Comparison of ENCODE assay signal across 20 cellular contexts in the genomic region with DNA sequence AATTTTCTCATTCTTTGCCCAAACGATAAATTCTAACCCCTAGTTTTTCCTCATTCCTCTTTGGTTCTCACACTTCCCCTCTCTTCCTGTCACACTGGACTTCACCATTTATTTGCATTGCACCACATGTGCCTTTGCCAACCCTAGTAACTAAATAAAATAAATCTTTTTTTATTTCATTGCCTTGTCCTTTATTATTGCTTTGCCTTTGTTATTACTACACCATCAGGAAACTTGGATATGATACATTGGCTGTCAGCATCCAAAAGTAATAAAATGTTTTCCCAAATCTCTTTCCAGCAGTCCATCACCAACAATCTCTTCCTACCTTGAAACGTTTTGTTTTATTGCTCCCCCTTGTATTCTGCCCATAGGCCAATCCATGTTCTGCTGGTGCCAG. TPM values are rescaled to one million over a fixed set of nuclear protein-coding genes. Genes with fewer than 3 reads are reported as not detected.
A peak's percentile ranks its signal among the peaks of the same experiment; 100 is the strongest.
DNase-seq lines count a peak whose midpoint lies in the region; ATAC-seq and TF ChIP-seq lines count a peak whose summit lies in the region.
"Had no signal": no experiment of that assay in that cellular context is flagged by ENCODE, and none has a peak within 500 bp of the region (broad histone marks: within the 10 kb centered on the region; RNA-seq: fewer than 3 reads in every experiment).

No MANE protein-coding gene starts in this region.

- ATAC-seq in stimulated activated effector memory CD8-positive, alpha-beta T cell treated with anti-CD3 and anti-CD28 coated beads, Interleukin-12 subunit alpha, Interleukin-12 subunit beta, amount 100 ng/mL, for 72 hours: no peak
- ATAC-seq in GM18511 (IDR thresholded peaks at IDR 0.05; ENCODE audit: unreplicated experiment) (no peak), GM21381 (IDR thresholded peaks at IDR 0.05; ENCODE audit: unreplicated experiment) (no peak)
- ATAC-seq: CD8-positive, alpha-beta T cell; GM23338; HepG2 had no signal

- peaks cover 22% of the 10 kb centered on the region for H3K4me1 Mint-ChIP-seq in T-helper 2 cell treated with Interferon-gamma antibody and Interleukin-4, amounts not matched to agents 5 μg/mL and 100 μg/mL, for 36 hours (ENCODE audit: low read depth)
- peaks cover 30% of the 10 kb centered on the region for H3K4me1 Mint-ChIP-seq in activated T-helper 1 cell treated with anti-CD3 and anti-CD28 coated beads, Interleukin-12 subunit alpha, Interleukin-12 subunit beta, Interleukin-2, Interleukin-4 antibody, amounts not matched to agents 30 ng/mL and 10 ng/mL and 1 ng/mL, durations not matched to agents 14 hours and 24 hours and 36 hours (ENCODE audit: low read depth)
- H3K4me1 Mint-ChIP-seq in mesothelial cell of epicardium: peaks cover 16% of the 10 kb centered on the region
- H3K4me1 Mint-ChIP-seq in stimulated activated effector memory CD8-positive, alpha-beta T cell treated with anti-CD3 and anti-CD28 coated beads, Interleukin-12 subunit alpha, Interleukin-12 subunit beta, amount 100 ng/mL, for 72 hours: peaks cover 25% of the 10 kb centered on the region

- TF ChIP-seq CTCF in mesothelial cell of epicardium (IDR thresholded peaks at IDR 0.05; ENCODE audit: unreplicated experiment): no peak

- H3K4me3 Mint-ChIP-seq in T-helper 2 cell treated with Interferon-gamma antibody and Interleukin-4, amounts not matched to agents 5 μg/mL and 100 μg/mL, for 36 hours: peak overlapping the region; percentile 33
- no peak overlapping the region for H3K4me3 Mint-ChIP-seq in activated T-helper 1 cell treated with anti-CD3 and anti-CD28 coated beads, Interleukin-12 subunit alpha, Interleukin-12 subunit beta, Interleukin-2, Interleukin-4 antibody, amounts not matched to agents 30 ng/mL and 10 ng/mL and 1 ng/mL, durations not matched to agents 14 hours and 24 hours and 36 hours
- no peak overlapping the region for H3K4me3 Mint-ChIP-seq in mesothelial cell of epicardium
- H3K4me3 Mint-ChIP-seq in stimulated activated effector memory CD8-positive, alpha-beta T cell treated with anti-CD3 and anti-CD28 coated beads, Interleukin-12 subunit alpha, Interleukin-12 subunit beta, amount 100 ng/mL, for 72 hours: no peak overlapping the region
- H3K4me3 Mint-ChIP-seq: CD8-positive, alpha-beta T cell; GM23338 had no signal

- no peaks in the 10 kb centered on the region for H3K27me3 Mint-ChIP-seq in T-helper 2 cell treated with Interferon-gamma antibody and Interleukin-4, amounts not matched to agents 5 μg/mL and 100 μg/mL, for 36 hours (ENCODE audit: low read depth)
- peaks cover 1% of the 10 kb centered on the region for H3K27me3 Mint-ChIP-seq in activated T-helper 1 cell treated with anti-CD3 and anti-CD28 coated beads, Interleukin-12 subunit alpha, Interleukin-12 subunit beta, Interleukin-2, Interleukin-4 antibody, amounts not matched to agents 30 ng/mL and 10 ng/mL and 1 ng/mL, durations not matched to agents 14 hours and 24 hours and 36 hours (ENCODE audit: insufficient read depth)
- no peaks in the 10 kb centered on the region for H3K27me3 Mint-ChIP-seq in mesothelial cell of epicardium (ENCODE audit: low read depth)

- peaks cover 1% of the 10 kb centered on the region for H3K36me3 Mint-ChIP-seq in T-helper 2 cell treated with Interferon-gamma antibody and Interleukin-4, amounts not matched to agents 5 μg/mL and 100 μg/mL, for 36 hours (ENCODE audit: low read depth)
- peaks cover 8% of the 10 kb centered on the region for H3K36me3 Mint-ChIP-seq in activated T-helper 1 cell treated with anti-CD3 and anti-CD28 coated beads, Interleukin-12 subunit alpha, Interleukin-12 subunit beta, Interleukin-2, Interleukin-4 antibody, amounts not matched to agents 30 ng/mL and 10 ng/mL and 1 ng/mL, durations not matched to agents 14 hours and 24 hours and 36 hours (ENCODE audit: low read depth)
- no peaks in the 10 kb centered on the region for H3K36me3 Mint-ChIP-seq in mesothelial cell of epicardium
- no peaks in the 10 kb centered on the region for H3K36me3 Mint-ChIP-seq in stimulated activated effector memory CD8-positive, alpha-beta T cell treated with anti-CD3 and anti-CD28 coated beads, Interleukin-12 subunit alpha, Interleukin-12 subunit beta, amount 100 ng/mL, for 72 hours
- H3K36me3 Mint-ChIP-seq: CD8-positive, alpha-beta T cell had no signal

- no peak for DNase-seq in T-helper 2 cell treated with Interferon-gamma antibody and Interleukin-4, amounts not matched to agents 5 μg/mL and 100 μg/mL, for 36 hours (ENCODE audit: low spot score)
- DNase-seq in T-helper 2 cell (no peak), mesothelial cell of epicardium (ENCODE audit: low spot score in 2 of 2, unreplicated experiment in 2 of 2) (no peak), medulla oblongata (ENCODE audit: extremely low spot score) (no peak)
- no peak for DNase-seq in activated T-helper 1 cell treated with anti-CD3 and anti-CD28 coated beads, Interleukin-12 subunit alpha, Interleukin-12 subunit beta, Interleukin-2, Interleukin-4 antibody, amounts not matched to agents 30 ng/mL and 10 ng/mL and 1 ng/mL, durations not matched to agents 14 hours and 24 hours and 36 hours (ENCODE audit: low spot score)
- no peak for DNase-seq in stimulated activated effector memory CD8-positive, alpha-beta T cell treated with anti-CD3 and anti-CD28 coated beads, Interleukin-12 subunit alpha, Interleukin-12 subunit beta, amount 100 ng/mL, for 72 hours (ENCODE audit: low spot score in 2 of 2)
- DNase-seq: ACHN; CD8-positive, alpha-beta T cell; KBM-7; MM.1S; NCI-H1048; NCI-H1417 treated with DMSO at 0.1 percent for 48 hours; NCI-H187; NCI-H2107; PC-9; SHP77 treated with DMSO at 0.1 percent for 48 hours had no signal

- intact Hi-C loops in activated T-helper 1 cell treated with anti-CD3 and anti-CD28 coated beads, Interleukin-12 subunit alpha, Interleukin-12 subunit beta, Interleukin-2, Interleukin-4 antibody, amounts not matched to agents 30 ng/mL and 10 ng/mL and 1 ng/mL, durations not matched to agents 14 hours and 24 hours and 36 hours (cut with micrococcal nuclease): loop anchor here (1.0 to 10.0 kb wide), 2 partner anchors 20 to 277 kb away; a partner anchor contains a TSS

- no peak overlapping the region for H3K27ac Mint-ChIP-seq in T-helper 2 cell treated with Interferon-gamma antibody and Interleukin-4, amounts not matched to agents 5 μg/mL and 100 μg/mL, for 36 hours
- peak overlapping the region; percentile 74 for H3K27ac Mint-ChIP-seq in activated T-helper 1 cell treated with anti-CD3 and anti-CD28 coated beads, Interleukin-12 subunit alpha, Interleukin-12 subunit beta, Interleukin-2, Interleukin-4 antibody, amounts not matched to agents 30 ng/mL and 10 ng/mL and 1 ng/mL, durations not matched to agents 14 hours and 24 hours and 36 hours
- H3K27ac Mint-ChIP-seq in mesothelial cell of epicardium: peak overlapping the region; percentile 30
- H3K27ac Mint-ChIP-seq in stimulated activated effector memory CD8-positive, alpha-beta T cell treated with anti-CD3 and anti-CD28 coated beads, Interleukin-12 subunit alpha, Interleukin-12 subunit beta, amount 100 ng/mL, for 72 hours: peak overlapping the region; percentile 33
- H3K27ac Mint-ChIP-seq: GM23338 had no signal

- H3K9me3 Mint-ChIP-seq in T-helper 2 cell treated with Interferon-gamma antibody and Interleukin-4, amounts not matched to agents 5 μg/mL and 100 μg/mL, for 36 hours: no peaks in the 10 kb centered on the region
- peaks cover 6% of the 10 kb centered on the region for H3K9me3 Mint-ChIP-seq in activated T-helper 1 cell treated with anti-CD3 and anti-CD28 coated beads, Interleukin-12 subunit alpha, Interleukin-12 subunit beta, Interleukin-2, Interleukin-4 antibody, amounts not matched to agents 30 ng/mL and 10 ng/mL and 1 ng/mL, durations not matched to agents 14 hours and 24 hours and 36 hours
- H3K9me3 Mint-ChIP-seq in mesothelial cell of epicardium: no peaks in the 10 kb centered on the region
- no peaks in the 10 kb centered on the region for H3K9me3 Mint-ChIP-seq in stimulated activated effector memory CD8-positive, alpha-beta T cell treated with anti-CD3 and anti-CD28 coated beads, Interleukin-12 subunit alpha, Interleukin-12 subunit beta, amount 100 ng/mL, for 72 hours
- H3K9me3 Mint-ChIP-seq: CD8-positive, alpha-beta T cell; GM23338 had no signal

RNA-seq across cellular contexts. Expression of a gene that starts 19.4 kb away (rescaled TPM):
- total RNA-seq in activated T-helper 1 cell treated with anti-CD3 and anti-CD28 coated beads, Interleukin-12 subunit alpha, Interleukin-12 subunit beta, Interleukin-2, Interleukin-4 antibody, amounts not matched to agents 30 ng/mL and 10 ng/mL and 1 ng/mL, durations not matched to agents 14 hours and 24 hours and 36 hours: 40.1 and 46.2 TPM in 2 replicates
- total RNA-seq in mesothelial cell of epicardium: 19.6 to 23.2 TPM (median 21.2 TPM) in 3 replicates
